In the genomic region with DNA sequence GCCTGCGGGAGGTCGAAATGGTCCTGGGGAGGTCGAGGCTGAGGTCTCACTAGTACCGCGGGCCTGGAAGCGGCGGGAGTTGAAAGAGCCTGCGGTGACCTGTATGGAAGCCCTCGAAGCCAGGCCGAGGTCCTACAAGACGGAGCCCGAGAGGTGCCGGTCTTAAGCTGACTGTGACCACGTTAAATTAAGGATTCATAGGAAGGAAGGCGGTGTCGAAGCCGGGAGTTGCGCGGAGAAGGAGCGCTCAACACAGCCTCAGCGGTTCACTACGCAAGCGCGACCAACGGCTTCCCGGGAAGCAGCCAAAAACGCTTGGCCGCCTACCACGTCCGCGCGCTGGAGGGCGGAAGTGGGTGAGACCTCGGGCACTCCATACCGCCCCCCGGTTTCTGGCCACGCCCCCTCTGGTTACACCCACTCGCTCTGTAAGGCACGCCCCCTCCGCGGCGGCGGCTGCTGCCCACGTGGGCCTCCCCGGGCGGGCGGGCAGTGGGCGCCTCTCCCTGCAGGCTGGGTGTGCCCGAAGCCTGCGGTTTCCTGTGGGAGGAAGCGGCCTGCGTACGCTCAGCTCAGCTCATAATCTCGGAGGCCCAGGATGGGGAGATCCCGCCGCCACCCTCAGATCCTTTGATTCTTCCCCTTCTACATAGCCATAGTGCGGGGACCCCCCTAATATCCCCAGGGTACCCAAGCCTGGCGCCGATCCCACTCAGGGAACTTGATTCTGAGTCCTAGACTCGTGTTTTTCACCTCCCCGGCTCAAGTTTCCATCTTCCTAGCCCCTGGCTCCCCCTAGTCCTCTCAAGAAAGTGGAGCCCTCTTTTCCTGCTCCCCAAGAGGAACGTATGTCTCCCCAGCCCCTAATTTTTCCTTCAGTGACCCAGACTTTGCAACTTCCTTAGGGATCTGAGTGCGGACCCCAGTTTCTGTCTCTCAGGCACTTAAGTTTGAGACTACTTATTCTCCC, we compare ENCODE assay signal across 8 cellular contexts. TPM values are rescaled to one million over a fixed set of nuclear protein-coding genes. Genes with fewer than 3 reads are reported as not detected.
DNase-seq lines count a peak whose midpoint lies in the region; ATAC-seq and TF ChIP-seq lines count a peak whose summit lies in the region.

No MANE protein-coding gene starts in this region.

- H3K27ac ChIP-seq in CD8-positive, alpha-beta memory T cell (ENCODE audit: low read depth, low read length) = peak overlapping the region; percentile 98
- H3K27ac ChIP-seq in HL-60 (replicated peaks) (peak overlapping the region; percentile 99), lung (ENCODE audit: low read depth in 1 of 2, low read length in 1 of 2) (peak overlapping the region; percentile 94 to 95)

- no peak for TF ChIP-seq CTCF in HL-60 (IDR thresholded peaks at IDR 0.05; ENCODE audit: insufficient read depth, low read length)
- TF ChIP-seq CTCF in lung (IDR thresholded peaks at IDR 0.05; ENCODE audit: control extremely low read depth, extremely low read depth) = no peak

- no peaks in the 10 kb centered on the region for H3K27me3 Mint-ChIP-seq in CD8-positive, alpha-beta memory T cell
- no peaks in the 10 kb centered on the region for H3K27me3 Mint-ChIP-seq in activated CD4-positive, alpha-beta memory T cell treated with anti-CD3 and anti-CD28 coated beads, Interleukin-2, amount 10 ng/mL, durations not matched to agents 7 days and 5 days

- ATAC-seq in GM19467 (IDR thresholded peaks at IDR 0.05; ENCODE audit: unreplicated experiment) = peak; percentile 60
- ATAC-seq in lung (ENCODE audit: insufficient read depth, low FRiP score) = peak; percentile 86

- CTCF ChIA-PET in CD8-positive, alpha-beta memory T cell (lab: Charles Lee) = interaction anchor here (0.9 to 12.9 kb wide), 10 partner anchors 11 to 168 kb away, joined by 3 to 288 read pairs (median 4); partner anchors contain the start of genes KDELR1, SYNGR4 and TMEM143
- CTCF ChIA-PET in activated CD4-positive, alpha-beta memory T cell treated with anti-CD3 and anti-CD28 coated beads, Interleukin-2, amount 10 ng/mL, durations not matched to agents 7 days and 5 days (lab: Charles Lee) = interaction anchor here (0.6 to 10.0 kb wide), 11 partner anchors 8 to 263 kb away, joined by 3 to 342 read pairs (median 4); partner anchors contain the start of genes KDELR1, SYNGR4 and TMEM143

- no peaks in the 10 kb centered on the region for H3K9me3 ChIP-seq in CD8-positive, alpha-beta memory T cell (ENCODE audit: low read length)
- no peaks in the 10 kb centered on the region for H3K9me3 ChIP-seq in lung (ENCODE audit: control insufficient read depth in 2 of 2, insufficient read depth in 1 of 2, low read length in 1 of 2)

- 1% methylated on average over 61 to 63 of the region's 63 CpGs for WGBS in lung, 2 donors

- H3K4me3 ChIP-seq in CD8-positive, alpha-beta memory T cell (ENCODE audit: low read length) = peak overlapping the region; percentile 85
- H3K4me3 ChIP-seq in HL-60 (replicated peaks; ENCODE audit: insufficient read depth, low read length) = peak overlapping the region; percentile 50
- peak overlapping the region; percentile 36 for H3K4me3 ChIP-seq in lung

- peaks cover 53 to 66% (median 58%) of the 10 kb centered on the region in 3 donors for H3K4me1 Mint-ChIP-seq in CD8-positive, alpha-beta memory T cell
- H3K4me1 Mint-ChIP-seq in activated CD4-positive, alpha-beta memory T cell treated with anti-CD3 and anti-CD28 coated beads, Interleukin-2, amount 10 ng/mL, durations not matched to agents 7 days and 5 days = peaks cover 58% of the 10 kb centered on the region

- POLR2A ChIA-PET in CD8-positive, alpha-beta memory T cell (lab: Charles Lee) = interaction anchor here (0.5 to 7.8 kb wide), 10 partner anchors 8 to 299 kb away, joined by 3 to 147 read pairs (median 4); partner anchors contain the start of genes KDELR1, SYNGR4 and TMEM143
- POLR2A ChIA-PET in activated CD4-positive, alpha-beta memory T cell treated with anti-CD3 and anti-CD28 coated beads, Interleukin-2, amount 10 ng/mL, durations not matched to agents 7 days and 5 days (lab: Charles Lee) = interaction anchor here (1.1 to 8.5 kb wide), 8 partner anchors 10 to 153 kb away, joined by 3 to 265 read pairs (median 8); partner anchors contain the start of genes CARD8, SYNGR4 and TMEM143

- H3K4me1 ChIP-seq in CD8-positive, alpha-beta memory T cell (ENCODE audit: insufficient read depth, low read length) = peaks cover 50% of the 10 kb centered on the region
- peaks cover 7 to 8% of the 10 kb centered on the region in 2 donors for H3K4me1 ChIP-seq in lung (ENCODE audit: control insufficient read depth in 2 of 2, insufficient read depth in 2 of 2, low read length in 2 of 2)

- peak; percentile 99 to 100 (median 100) for DNase-seq in CD8-positive, alpha-beta memory T cell
- peak; percentile 97 to 99 for DNase-seq in HL-60 (ENCODE audit: low read depth in 1 of 2, low spot score in 1 of 2)
- DNase-seq in NCI-H82 treated with DMSO at 0.1 percent for 48 hours (lab: John Stamatoyannopoulos, UW; ENCODE audit: unreplicated experiment) = peak; percentile 92
- peak; percentile 100 for DNase-seq in activated CD4-positive, alpha-beta memory T cell treated with anti-CD3 and anti-CD28 coated beads, Interleukin-2, amount 10 ng/mL, durations not matched to agents 7 days and 5 days
- DNase-seq in ecto neural progenitor cell (ENCODE audit: low spot score) = peak; percentile 97
- peak; percentile 99 for DNase-seq in lung (ENCODE audit: low spot score)
- DNase-seq in stimulated activated CD4-positive, alpha-beta T cell treated with anti-CD3 and anti-CD28 coated beads, TNF-alpha, amount 100 ng/mL, for 1 hour (ENCODE audit: low read depth in 3 of 3, low spot score in 1 of 3) = peak; percentile 97 to 100 (median 99)

- no peaks in the 10 kb centered on the region for H3K27me3 ChIP-seq in CD8-positive, alpha-beta memory T cell (ENCODE audit: insufficient read depth, low read length, poor library complexity, severe bottlenecking)
- H3K27me3 ChIP-seq in HL-60 (ENCODE audit: insufficient read depth, poor library complexity, severe bottlenecking) (no peaks in the 10 kb centered on the region), lung (ENCODE audit: control insufficient read depth, insufficient read depth) (no peaks in the 10 kb centered on the region)

- peaks cover 0 to 23% (median 4%) of the 10 kb centered on the region in 3 donors for H3K36me3 Mint-ChIP-seq in CD8-positive, alpha-beta memory T cell
- H3K36me3 Mint-ChIP-seq in activated CD4-positive, alpha-beta memory T cell treated with anti-CD3 and anti-CD28 coated beads, Interleukin-2, amount 10 ng/mL, durations not matched to agents 7 days and 5 days (ENCODE audit: low read depth) = peaks cover 21% of the 10 kb centered on the region

- peak overlapping the region; percentile 90 to 98 (median 94) for H3K4me3 Mint-ChIP-seq in CD8-positive, alpha-beta memory T cell
- H3K4me3 Mint-ChIP-seq in activated CD4-positive, alpha-beta memory T cell treated with anti-CD3 and anti-CD28 coated beads, Interleukin-2, amount 10 ng/mL, durations not matched to agents 7 days and 5 days = peak overlapping the region; percentile 83

- H3K36me3 ChIP-seq in CD8-positive, alpha-beta memory T cell (ENCODE audit: insufficient read depth, low read length) = no peaks in the 10 kb centered on the region
- no peaks in the 10 kb centered on the region for H3K36me3 ChIP-seq in lung (ENCODE audit: control insufficient read depth in 2 of 2, insufficient read depth in 2 of 2, low read length in 2 of 2)

- peaks cover 0 to 1% (median 0%) of the 10 kb centered on the region in 5 donors for H3K9me3 Mint-ChIP-seq in CD8-positive, alpha-beta memory T cell
- H3K9me3 Mint-ChIP-seq in activated CD4-positive, alpha-beta memory T cell treated with anti-CD3 and anti-CD28 coated beads, Interleukin-2, amount 10 ng/mL, durations not matched to agents 7 days and 5 days = no peaks in the 10 kb centered on the region

- H3K27ac Mint-ChIP-seq in CD8-positive, alpha-beta memory T cell = peak overlapping the region; percentile 98 to 100 (median 100)
- H3K27ac Mint-ChIP-seq in activated CD4-positive, alpha-beta memory T cell treated with anti-CD3 and anti-CD28 coated beads, Interleukin-2, amount 10 ng/mL, durations not matched to agents 7 days and 5 days = peak overlapping the region; percentile 98

RNA-seq across cellular contexts. Expression of gene EMP3, which starts 3.4 kb away (rescaled TPM):
- 100 to 1,000 TPM; 273 to 278 TPM for total RNA-seq in CD8-positive, alpha-beta memory T cell
- polyA plus RNA-seq in CD8-positive, alpha-beta memory T cell = 1,041 TPM
- 100 to 1,000 TPM; 418 to 447 TPM for total RNA-seq in activated CD4-positive, alpha-beta memory T cell treated with anti-CD3 and anti-CD28 coated beads, Interleukin-2, amount 10 ng/mL, durations not matched to agents 7 days and 5 days
- 100 to 1,000 TPM in 1 of 2 donors, 10 to 100 TPM in 1; 36.9 to 189 TPM for total RNA-seq in lung
- polyA plus RNA-seq in lung = 100 to 1,000 TPM; 256 to 276 TPM

RNA-seq across cellular contexts. Expression of gene TMEM143, which starts 41.8 kb away (rescaled TPM):
- 10 to 100 TPM; 11.4 to 15.8 TPM for total RNA-seq in CD8-positive, alpha-beta memory T cell
- 9.2 TPM for polyA plus RNA-seq in CD8-positive, alpha-beta memory T cell
- 10 to 100 TPM; 17.4 to 18.2 TPM for total RNA-seq in activated CD4-positive, alpha-beta memory T cell treated with anti-CD3 and anti-CD28 coated beads, Interleukin-2, amount 10 ng/mL, durations not matched to agents 7 days and 5 days
- 10 to 100 TPM; 10.9 to 12.3 TPM for total RNA-seq in lung
- 1 to 10 TPM; 4.1 to 7.6 TPM for polyA plus RNA-seq in lung

RNA-seq across cellular contexts. Expression of gene SYNGR4, which starts 42.3 kb away (rescaled TPM):
- not detected for total RNA-seq in CD8-positive, alpha-beta memory T cell
- polyA plus RNA-seq in CD8-positive, alpha-beta memory T cell = not detected
- total RNA-seq in activated CD4-positive, alpha-beta memory T cell treated with anti-CD3 and anti-CD28 coated beads, Interleukin-2, amount 10 ng/mL, durations not matched to agents 7 days and 5 days = under 1 TPM in 1 of 2 experiments, not detected in 1; 0.28 TPM
- total RNA-seq in lung = not detected
- polyA plus RNA-seq in lung = not detected

RNA-seq across cellular contexts. Expression of gene ZNF114, which starts 52.0 kb away (rescaled TPM):
- total RNA-seq in CD8-positive, alpha-beta memory T cell = under 1 TPM in 1 of 2 experiments, not detected in 1; 0.13 TPM
- polyA plus RNA-seq in CD8-positive, alpha-beta memory T cell = not detected
- total RNA-seq in activated CD4-positive, alpha-beta memory T cell treated with anti-CD3 and anti-CD28 coated beads, Interleukin-2, amount 10 ng/mL, durations not matched to agents 7 days and 5 days = under 1 TPM; 0.15 to 0.20 TPM
- total RNA-seq in lung = 1 to 10 TPM; 1.5 to 4.1 TPM
- under 1 TPM; 0.37 to 0.63 TPM for polyA plus RNA-seq in lung

Comparison
In these comparisons a context has a peak if more than half of its experiments do, and no peak if none do; other contexts are left out.
1. Peak in every context shown above with its lines: DNase-seq, ATAC-seq, H3K4me3 ChIP-seq and H3K27ac ChIP-seq.